In genomic region chr3:148974726-148975125, GRCh38 we compare ENCODE assay signal across 13 cellular contexts. TPM values are rescaled to one million over a fixed set of nuclear protein-coding genes. Genes with fewer than 3 reads are reported as not detected.
DNase-seq lines count a peak whose midpoint lies in the region; ATAC-seq and TF ChIP-seq lines count a peak whose summit lies in the region.
"Had no signal": no experiment of that assay in that cellular context is flagged by ENCODE, and none has a peak within 500 bp of the region (broad histone marks: within the 10 kb centered on the region; RNA-seq: fewer than 3 reads in every experiment).

No MANE protein-coding gene starts in this region.

- H3K27me3 ChIP-seq in thoracic aorta (replicated peaks; ENCODE audit: insufficient read depth) = no peaks in the 10 kb centered on the region

- H3K9me3 ChIP-seq in thoracic aorta (no peaks in the 10 kb centered on the region), mucosa of descending colon (no peaks in the 10 kb centered on the region)

- intact Hi-C loops in Right ventricle myocardium superior (cut with DNase I) = loop anchor here (10.0 kb wide), 1 partner anchor 50 kb away; no protein-coding TSS in a partner anchor
- intact Hi-C loops in Right ventricle myocardium inferior (cut with DNase I) = loop anchor here (5.0 kb wide), 2 partner anchors 43 to 113 kb away; partner anchors contain the start of gene HLTF
- intact Hi-C loops in mucosa of descending colon (cut with DNase I, micrococcal nuclease) = no loop called here

- peak overlapping the region; percentile 47 for H3K4me3 ChIP-seq in thoracic aorta
- no peak overlapping the region for H3K4me3 ChIP-seq in mucosa of descending colon

- ATAC-seq in Right ventricle myocardium superior (ENCODE audit: poor library complexity) (peak; percentile 12), Right ventricle myocardium inferior (no peak), HG03460 (IDR thresholded peaks at IDR 0.05; ENCODE audit: unreplicated experiment) (peak; percentile 77), thoracic aorta (ENCODE audit: insufficient number of reproducible peaks, low FRiP score, low read depth) (no peak), mucosa of descending colon (no peak)
- ATAC-seq: naive thymus-derived CD4-positive, alpha-beta T cell had no signal

- H3K4me1 ChIP-seq in thoracic aorta (ENCODE audit: control insufficient read depth in 1 of 2, low read depth in 2 of 2) (peaks cover 12 to 37% of the 10 kb centered on the region in 2 donors), mucosa of descending colon (ENCODE audit: low read depth) (no peaks in the 10 kb centered on the region)

- TF ChIP-seq CTCF in thoracic aorta (IDR thresholded peaks at IDR 0.05) (no peak), mucosa of descending colon (IDR thresholded peaks at IDR 0.05) (no peak)

- peak overlapping the region; percentile 67 to 73 for H3K27ac ChIP-seq in thoracic aorta

- DNase-seq in Right ventricle myocardium superior (no peak), Right ventricle myocardium inferior (ENCODE audit: missing footprints) (no peak), fibroblast of peridontal ligament (ENCODE audit: extremely low read depth) (peak; percentile 65), thoracic aorta (ENCODE audit: low spot score) (no peak), amygdala (lab: John Stamatoyannopoulos, UW) (no peak), mucosa of descending colon (no peak)
- no peak for DNase-seq in activated T-cell treated with anti-CD3 and anti-CD28 coated beads, Interleukin-2, amount 50 U/mL, for 48 hours
- DNase-seq: amniotic stem cell; effector memory CD4-positive, alpha-beta T cell; KBM-7; naive thymus-derived CD4-positive, alpha-beta T cell; stimulated activated CD4-positive, alpha-beta T cell treated with anti-CD3 and anti-CD28 coated beads, Interleukin-4, amount 100 ng/mL, for 24 hours had no signal

- no peaks in the 10 kb centered on the region for H3K36me3 ChIP-seq in thoracic aorta
- H3K36me3 ChIP-seq in mucosa of descending colon (ENCODE audit: low read depth) = no peaks in the 10 kb centered on the region

RNA-seq across cellular contexts. Expression of gene GYG1, which starts 16.6 kb away (rescaled TPM):
- 171 TPM for total RNA-seq in Right ventricle myocardium superior
- 202 TPM for total RNA-seq in Right ventricle myocardium inferior
- 10 to 100 TPM; 72.6 to 89.5 TPM for total RNA-seq in thoracic aorta
- 100 to 1,000 TPM in 1 of 3 donors, 10 to 100 TPM in 2; 16.6 to 132 (median 26.1) TPM for total RNA-seq in mucosa of descending colon

Comparison
In these comparisons a context has a peak if more than half of its experiments do, and no peak if none do; other contexts are left out.
1. ATAC-seq: peak in Right ventricle myocardium superior (single experiment) and HG03460 (single experiment); none in Right ventricle myocardium inferior (single experiment), thoracic aorta (single experiment) and mucosa of descending colon (single experiment).
2. intact Hi-C loops: an anchor here in Right ventricle myocardium superior (10.0 kb wide) and Right ventricle myocardium inferior (5.0 kb wide); none called in mucosa of descending colon.